In genomic region chr16:19872935-19873334, GRCh38 we compare ENCODE assay signal across 25 cellular contexts. TPM values are rescaled to one million over a fixed set of nuclear protein-coding genes. Genes with fewer than 3 reads are reported as not detected.
DNase-seq lines count a peak whose midpoint lies in the region; ATAC-seq and TF ChIP-seq lines count a peak whose summit lies in the region.
"Had no signal": no experiment of that assay in that cellular context is flagged by ENCODE, and none has a peak within 500 bp of the region (broad histone marks: within the 10 kb centered on the region; RNA-seq: fewer than 3 reads in every experiment).

No MANE protein-coding gene starts in this region.

- WGBS in heart left ventricle, 4 donors, result 78 to 89% (median 86%) methylated on average over 12 of the region's 12 CpGs

- H3K4me3 ChIP-seq in left ventricle myocardium inferior (no peak overlapping the region), heart left ventricle (no peak overlapping the region), brain microvascular endothelial cell (ENCODE audit: low read depth, low read length) (no peak overlapping the region), mucosa of descending colon (no peak overlapping the region)
- H3K4me3 ChIP-seq: GM12878 had no signal

- H3K36me3 ChIP-seq in left ventricle myocardium inferior (peaks cover 49% of the 10 kb centered on the region), heart left ventricle (peaks cover 0 to 49% (median 31%) of the 10 kb centered on the region in 9 donors), brain microvascular endothelial cell (replicated peaks) (peaks cover 8% of the 10 kb centered on the region), mucosa of descending colon (ENCODE audit: low read depth) (no peaks in the 10 kb centered on the region)
- H3K36me3 ChIP-seq: BE2C had no signal

- H3K4me1 ChIP-seq in left ventricle myocardium inferior, result peaks cover 90% of the 10 kb centered on the region
- H3K4me1 ChIP-seq in heart left ventricle, result peaks cover 5 to 77% (median 51%) of the 10 kb centered on the region in 12 donors
- no peaks in the 10 kb centered on the region for H3K4me1 ChIP-seq in mucosa of descending colon (ENCODE audit: low read depth)
- H3K4me1 ChIP-seq: BE2C had no signal

- H3K9me3 ChIP-seq in left ventricle myocardium inferior (replicated peaks), result no peaks in the 10 kb centered on the region
- H3K9me3 ChIP-seq in heart left ventricle, result no peaks in the 10 kb centered on the region
- no peaks in the 10 kb centered on the region for H3K9me3 ChIP-seq in mucosa of descending colon
- H3K9me3 ChIP-seq: BE2C had no signal

- TF ChIP-seq CTCF in left ventricle myocardium inferior (IDR thresholded peaks at IDR 0.05; ENCODE audit: borderline replicate concordance) (no peak), heart left ventricle (IDR thresholded peaks at IDR 0.05) (no peak), brain microvascular endothelial cell (IDR thresholded peaks at IDR 0.05; ENCODE audit: low read depth, low read length, missing control alignments) (no peak), mucosa of descending colon (IDR thresholded peaks at IDR 0.05) (no peak)

- DNase-seq in left ventricle myocardium inferior (no peak), heart left ventricle (no peak), midbrain (lab: John Stamatoyannopoulos, UW) (peak; percentile 49), substantia nigra (lab: John Stamatoyannopoulos, UW) (peak in 25 of 49 donors; percentile 17 to 66 (median 38)), brain microvascular endothelial cell (no peak), mucosa of descending colon (no peak), hepatic stellate cell (ENCODE audit: low spot score) (no peak)
- DNase-seq: BE2C; CD8-positive, alpha-beta memory T cell; DMS 273 treated with DMSO at 0.1 percent for 48 hours; DMS79; EL; GDM1; NCI-H1048; NCI-H1436; NCI-H187; NCI-H2081 treated with DMSO at 0.1 percent for 48 hours; NCI-H2171 treated with DMSO at 0.1 percent for 48 hours; NCI-H446; NCI-H526; NCI-H82; NK-92 treated with Interleukin-12 subunit alpha and Interleukin-12 subunit beta, amount 100 ng/mL, for 24 hours; PC-3 had no signal

- in situ Hi-C loops in brain microvascular endothelial cell (cut with HindIII; ENCODE audit: low pct_ligation_motif_present, low sequenced_read_pairs), result no loop called here

- ATAC-seq in heart left ventricle, result no peak
- ATAC-seq in mucosa of descending colon, result no peak
- ATAC-seq: GM12878, PC-3 had no signal

- intact Hi-C loops in left ventricle myocardium inferior (cut with micrococcal nuclease) (loop anchor here (10.0 kb wide), 1 partner anchor 148 kb away; no protein-coding TSS in a partner anchor), heart left ventricle (cut with DNase I) (loop anchor here in 3 of 10 donors (10.0 kb wide), 2 partner anchors 68 to 208 kb away; no protein-coding TSS in a partner anchor), mucosa of descending colon (cut with DNase I, micrococcal nuclease) (no loop called here)

- TF ChIP-seq POLR2A in heart left ventricle (IDR thresholded peaks at IDR 0.05), result no peak

- H3K27me3 ChIP-seq in left ventricle myocardium inferior (ENCODE audit: low read depth) (no peaks in the 10 kb centered on the region), heart left ventricle (no peaks in the 10 kb centered on the region), brain microvascular endothelial cell (replicated peaks) (no peaks in the 10 kb centered on the region)
- H3K27me3 ChIP-seq: BE2C had no signal

- H3K27ac ChIP-seq in left ventricle myocardium inferior (replicated peaks) (peak overlapping the region; percentile 97), heart left ventricle (peak overlapping the region in 2 of 12 donors; percentile 5 to 78), substantia nigra (ENCODE audit: low read depth, low read length, poor library complexity, severe bottlenecking) (peak overlapping the region; percentile 98), brain microvascular endothelial cell (no peak overlapping the region)
- H3K27ac ChIP-seq: 22Rv1 had no signal

RNA-seq across cellular contexts. Expression of gene GPRC5B, which starts 11.7 kb away (rescaled TPM):
- total RNA-seq in left ventricle myocardium inferior (82.3 TPM), heart left ventricle (100 to 1,000 TPM in 1 of 9 donors, 10 to 100 TPM in 8; 54.7 to 104 (median 77.9) TPM), mucosa of descending colon (10 to 100 TPM in 1 of 3 donors, 1 to 10 TPM in 2; 2.8 to 14.6 (median 6.2) TPM)
- polyA plus RNA-seq in heart left ventricle, result 10 to 100 TPM; 43.0 to 97.5 TPM

Comparison
In these comparisons a context has a peak if more than half of its experiments do, and no peak if none do; other contexts are left out.
1. DNase-seq: peak in midbrain (single experiment) and substantia nigra (25 of 49); none in left ventricle myocardium inferior (single experiment), heart left ventricle (0 of 5), brain microvascular endothelial cell (single experiment), mucosa of descending colon (0 of 3) and hepatic stellate cell (single experiment).